Comparison of ENCODE assay signal across 4 cellular contexts in the genomic region with DNA sequence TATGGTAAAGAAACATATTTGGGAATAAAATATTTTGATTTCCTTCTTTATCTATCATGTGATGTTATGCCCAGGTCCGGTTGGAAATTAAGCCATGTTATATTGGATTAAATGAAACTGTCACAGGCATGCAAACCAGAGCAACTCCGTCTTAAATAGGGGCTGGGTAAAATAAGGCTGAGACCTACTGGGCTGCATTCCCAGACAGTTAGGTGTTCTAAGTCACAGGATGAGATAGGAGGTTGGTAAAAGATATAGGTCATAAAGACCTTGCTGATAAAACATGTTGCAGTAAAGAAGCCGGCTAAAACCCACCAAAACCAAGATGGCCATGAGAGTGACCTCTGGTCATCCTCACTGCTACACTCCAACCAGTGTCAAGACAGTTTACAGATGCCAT.
DNase-seq lines count a peak whose midpoint lies in the region; TF ChIP-seq lines count a peak whose summit lies in the region.
"Not testable (repeated sequence)": the region's sequence is repeated elsewhere in the genome, so short reads cannot be mapped to it uniquely, and the experiment has no call there.

No MANE protein-coding gene starts in this region.

- H3K27me3 ChIP-seq in mesendoderm (ENCODE audit: insufficient read depth, low read length, poor library complexity); trophoblast cell (ENCODE audit: insufficient read depth, low read length); smooth muscle cell (ENCODE audit: low read depth): not testable (repeated sequence)

- not testable (repeated sequence) for H3K4ac ChIP-seq in mesendoderm (ENCODE audit: low read depth, low read length); trophoblast cell (ENCODE audit: low read depth, low read length)

- H3K27ac ChIP-seq in mesendoderm (ENCODE audit: low read depth, low read length); trophoblast cell (ENCODE audit: low read depth, low read length): not testable (repeated sequence)
- peak overlapping the region; percentile 63 for H3K27ac ChIP-seq in smooth muscle cell (ENCODE audit: low read depth)

- H3K23ac ChIP-seq in mesendoderm (ENCODE audit: low read length); trophoblast cell (ENCODE audit: low read length): not testable (repeated sequence)

- TF ChIP-seq CTCF in smooth muscle cell (IDR thresholded peaks at IDR 0.05; ENCODE audit: borderline replicate concordance, insufficient read depth, poor library complexity, severe bottlenecking): not testable (repeated sequence)

- H2AFZ ChIP-seq in trophoblast cell (ENCODE audit: insufficient read depth, low read length, poor library complexity); smooth muscle cell (ENCODE audit: low read depth): not testable (repeated sequence)

- H4K8ac ChIP-seq in mesendoderm (ENCODE audit: low read depth, low read length); trophoblast cell (ENCODE audit: low read depth, low read length): not testable (repeated sequence)

- not testable (repeated sequence) for H4K5ac ChIP-seq in mesendoderm (ENCODE audit: low read length)

- DNase-seq in islet precursor cell (peak; percentile 35), mesendoderm (peak; percentile 40), trophoblast cell (peak; percentile 79 to 85)
- not testable (repeated sequence) for DNase-seq in smooth muscle cell (lab: John Stamatoyannopoulos, UW; ENCODE audit: unreplicated experiment)

- H3K4me2 ChIP-seq in mesendoderm (ENCODE audit: low read length); trophoblast cell (ENCODE audit: low read length); smooth muscle cell: not testable (repeated sequence)

- H4K12ac ChIP-seq in trophoblast cell (ENCODE audit: low read depth, low read length): not testable (repeated sequence)

- H3K18ac ChIP-seq in mesendoderm (ENCODE audit: low read length); trophoblast cell (ENCODE audit: low read length): not testable (repeated sequence)

- not testable (repeated sequence) for H3K79me2 ChIP-seq in mesendoderm (ENCODE audit: control insufficient read depth, insufficient read depth, low read length); trophoblast cell (ENCODE audit: control insufficient read depth, insufficient read depth, low read length, poor library complexity); smooth muscle cell (ENCODE audit: low read depth)

- H3K9me3 ChIP-seq in trophoblast cell (ENCODE audit: insufficient read depth, low read depth, low read length); smooth muscle cell (replicated peaks; ENCODE audit: low read depth): not testable (repeated sequence)

- H3K56ac ChIP-seq in mesendoderm (ENCODE audit: low read length): not testable (repeated sequence)

- H3F3A ChIP-seq in smooth muscle cell (ENCODE audit: low read depth): not testable (repeated sequence)

- H3K4me3 ChIP-seq in mesendoderm (ENCODE audit: low read length); trophoblast cell (ENCODE audit: low read depth, low read length); smooth muscle cell: not testable (repeated sequence)

- not testable (repeated sequence) for H3K9ac ChIP-seq in mesendoderm (ENCODE audit: low read length); trophoblast cell (ENCODE audit: low read length); smooth muscle cell (ENCODE audit: low read depth)

- not testable (repeated sequence) for H2BK12ac ChIP-seq in trophoblast cell (ENCODE audit: low read length)

- H4K20me1 ChIP-seq in smooth muscle cell (ENCODE audit: low read depth): not testable (repeated sequence)

- H4K91ac ChIP-seq in trophoblast cell (ENCODE audit: low read depth, low read length): not testable (repeated sequence)

- H3K4me1 ChIP-seq in mesendoderm (ENCODE audit: control insufficient read depth, low read depth, low read length): not testable (repeated sequence)
- H3K4me1 ChIP-seq in trophoblast cell (ENCODE audit: control insufficient read depth in 1 of 2, insufficient read depth in 2 of 2, low read length in 2 of 2): peaks cover 10% of the 10 kb centered on the region in 2 experiments
- H3K4me1 ChIP-seq in smooth muscle cell (ENCODE audit: low read depth): peaks cover 15% of the 10 kb centered on the region

- H3K79me1 ChIP-seq in mesendoderm (ENCODE audit: low read length); trophoblast cell (ENCODE audit: low read length): not testable (repeated sequence)

- not testable (repeated sequence) for H3K14ac ChIP-seq in trophoblast cell (ENCODE audit: low read length)

- H2BK5ac ChIP-seq in mesendoderm (ENCODE audit: low read length); trophoblast cell (ENCODE audit: low read depth, low read length, poor library complexity): not testable (repeated sequence)

- H2AK5ac ChIP-seq in mesendoderm (ENCODE audit: low read length); trophoblast cell (ENCODE audit: low read length): not testable (repeated sequence)

- H3K36me3 ChIP-seq in mesendoderm (ENCODE audit: control insufficient read depth, insufficient read depth, low read length); trophoblast cell (ENCODE audit: control insufficient read depth in 1 of 2, insufficient read depth in 2 of 2, low read length in 2 of 2); smooth muscle cell (ENCODE audit: low read depth): not testable (repeated sequence)

- H2BK15ac ChIP-seq in mesendoderm (replicated peaks; ENCODE audit: low read depth): not testable (repeated sequence)

- H2BK120ac ChIP-seq in mesendoderm (ENCODE audit: low read depth, low read length); trophoblast cell (ENCODE audit: insufficient read depth, low read length, poor library complexity): not testable (repeated sequence)

- no CpG with 5 or more reads among the region's 3 CpGs for WGBS in mesendoderm (ENCODE audit: extremely low coverage, insufficient coverage, low lambda C conversion rate)
- WGBS in trophoblast cell (ENCODE audit: extremely low coverage, insufficient coverage, insufficient read length): no CpG with 5 or more reads among the region's 3 CpGs
- 33% methylated on average over 3 of the region's 3 CpGs for WGBS in smooth muscle cell (ENCODE audit: low lambda C conversion rate)
